ENCODE assay signal across 25 cellular contexts in genomic region chr1:195965036-195965435, GRCh38.
"Had no signal": no experiment of that assay in that cellular context is flagged by ENCODE, and none has a peak within 500 bp of the region (broad histone marks: within the 10 kb centered on the region; RNA-seq: fewer than 3 reads in every experiment).

No MANE protein-coding gene starts in this region.

- H3K4me1 ChIP-seq: body of pancreas, SJSA1 had no signal

- H3K4me3 ChIP-seq: body of pancreas, cardiac muscle cell, SJSA1 had no signal

- H3K4me1 Mint-ChIP-seq: activated naive CD8-positive, alpha-beta T cell treated with anti-CD3 and anti-CD28 coated beads, Interleukin-2, amount 10 ng/mL, durations not matched to agents 7 days and 5 days had no signal

- ATAC-seq: activated CD4-positive, CD25-positive, alpha-beta regulatory T cell treated with anti-CD3 and anti-CD28 coated beads, Interleukin-2, amount 50 U/mL, for 24 hours; activated CD8-positive, alpha-beta T cell treated with anti-CD3 and anti-CD28 coated beads, Interleukin-2, amount 10 ng/mL, durations not matched to agents 7 days and 5 days; body of pancreas; Panc1 had no signal

- H3K27ac ChIP-seq: body of pancreas, cardiac muscle cell, SJSA1 had no signal

- DNase-seq: activated CD4-positive, alpha-beta T cell treated with anti-CD3 and anti-CD28 coated beads for 4 hours; activated CD8-positive, alpha-beta memory T cell treated with anti-CD3 and anti-CD28 coated beads, Interleukin-2, amount 50 U/mL, for 48 hours; activated CD8-positive, alpha-beta T cell treated with anti-CD3 and anti-CD28 coated beads, Interleukin-2, amount 10 ng/mL, durations not matched to agents 7 days and 5 days; activated naive CD4-positive, alpha-beta T cell treated with anti-CD3 and anti-CD28 coated beads, Interleukin-2, amount 50 U/mL, for 16 hours; activated naive CD8-positive, alpha-beta T cell treated with anti-CD3 and anti-CD28 coated beads, Interleukin-2, amount 10 ng/mL, durations not matched to agents 7 days and 5 days; activated T-cell treated with anti-CD3 and anti-CD28 coated beads, Interleukin-2, amount 50 U/mL, for 1 hour; aorta; body of pancreas; KG1; NCI-H1092; NCI-H1417; NCI-H1930; NCI-H2171; NCI-H345; NCI-H510A; NCI-H526 treated with DMSO at 0.1 percent for 48 hours; NCI-H82; OCI-M1; RPMI8226; SHP77 had no signal

- H3K4me3 Mint-ChIP-seq: activated CD8-positive, alpha-beta T cell treated with anti-CD3 and anti-CD28 coated beads, Interleukin-2, amount 10 ng/mL, durations not matched to agents 7 days and 5 days; activated naive CD8-positive, alpha-beta T cell treated with anti-CD3 and anti-CD28 coated beads, Interleukin-2, amount 10 ng/mL, durations not matched to agents 7 days and 5 days; T-helper 1 cell treated with Interleukin-12 subunit alpha and Interleukin-12 subunit beta and Interleukin-4 antibody, amounts not matched to agents 30 μg/mL and 1 μg/mL, for 36 hours had no signal

- H3K27me3 Mint-ChIP-seq: activated naive CD8-positive, alpha-beta T cell treated with anti-CD3 and anti-CD28 coated beads, Interleukin-2, amount 10 ng/mL, durations not matched to agents 7 days and 5 days had no signal

- H3K27ac Mint-ChIP-seq: activated CD8-positive, alpha-beta T cell treated with anti-CD3 and anti-CD28 coated beads, Interleukin-2, amount 10 ng/mL, durations not matched to agents 7 days and 5 days; activated naive CD8-positive, alpha-beta T cell treated with anti-CD3 and anti-CD28 coated beads, Interleukin-2, amount 10 ng/mL, durations not matched to agents 7 days and 5 days; T-helper 1 cell treated with Interleukin-12 subunit alpha and Interleukin-12 subunit beta and Interleukin-4 antibody, amounts not matched to agents 30 μg/mL and 1 μg/mL, for 36 hours had no signal

- H3K9me3 ChIP-seq: body of pancreas, SJSA1 had no signal

- H3K9me3 Mint-ChIP-seq: activated naive CD8-positive, alpha-beta T cell treated with anti-CD3 and anti-CD28 coated beads, Interleukin-2, amount 10 ng/mL, durations not matched to agents 7 days and 5 days; T-helper 1 cell treated with Interleukin-12 subunit alpha and Interleukin-12 subunit beta and Interleukin-4 antibody, amounts not matched to agents 30 μg/mL and 1 μg/mL, for 36 hours had no signal

- H3K36me3 ChIP-seq: cardiac muscle cell, SJSA1 had no signal

- H3K36me3 Mint-ChIP-seq: activated naive CD8-positive, alpha-beta T cell treated with anti-CD3 and anti-CD28 coated beads, Interleukin-2, amount 10 ng/mL, durations not matched to agents 7 days and 5 days had no signal

- H3K27me3 ChIP-seq: body of pancreas, cardiac muscle cell, SJSA1 had no signal
